ENCODE assay signal across 9 cellular contexts in the genomic region with DNA sequence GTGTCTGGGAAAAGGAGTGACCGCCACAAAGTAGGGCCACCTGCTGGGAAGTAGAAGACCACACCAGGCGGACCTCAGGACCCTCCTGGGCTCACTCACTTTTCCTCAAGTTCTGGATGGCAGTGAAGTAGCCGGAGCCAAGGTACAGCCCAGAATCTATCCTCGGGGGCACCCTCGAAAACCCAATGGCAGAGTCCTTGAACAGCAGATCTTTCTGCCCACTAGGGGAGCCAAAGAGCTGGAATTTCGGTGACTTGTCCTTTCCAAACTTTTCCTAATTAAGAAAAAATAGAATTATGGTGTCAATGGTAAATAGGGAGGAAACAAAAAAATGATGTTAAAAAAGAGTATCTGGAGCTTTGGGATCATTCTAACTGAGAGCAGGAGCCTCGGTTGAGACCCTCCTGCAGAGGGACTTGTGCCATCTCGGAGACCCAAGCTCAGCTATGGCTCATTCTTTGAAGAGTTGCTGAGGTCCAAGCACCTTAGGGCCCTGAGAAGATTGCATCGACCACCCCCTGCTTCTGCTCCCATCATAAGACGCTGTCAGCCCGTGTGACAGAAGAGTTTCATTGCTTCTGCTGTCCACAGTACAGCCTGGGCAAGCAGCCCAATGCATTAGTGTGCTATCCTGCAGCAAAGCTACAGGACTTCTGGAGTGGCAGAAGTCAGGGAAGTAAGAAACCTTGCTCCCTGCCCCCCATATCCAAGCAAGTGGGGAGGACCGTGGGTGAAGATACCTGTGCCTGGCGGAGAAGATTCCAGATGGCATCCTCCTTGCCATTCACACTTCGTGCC.
DNase-seq lines count a peak whose midpoint lies in the region; ATAC-seq lines count a peak whose summit lies in the region.
"Had no signal": no experiment of that assay in that cellular context is flagged by ENCODE, and none has a peak within 500 bp of the region (broad histone marks: within the 10 kb centered on the region; RNA-seq: fewer than 3 reads in every experiment).

No MANE protein-coding gene starts in this region.

- peaks cover 16% of the 10 kb centered on the region for H3K27me3 Mint-ChIP-seq in stimulated activated naive CD8-positive, alpha-beta T cell treated with anti-CD3 and anti-CD28 coated beads, Interleukin-15, amount 100 ng/mL, for 72 hours

- DNase-seq in stimulated activated naive CD8-positive, alpha-beta T cell treated with anti-CD3 and anti-CD28 coated beads, Interleukin-15, Interleukin-2, amounts not matched to agents 100 U/mL and 50 U/mL, for 24 hours, result peak; percentile 12
- no peak for DNase-seq in stimulated activated naive CD8-positive, alpha-beta T cell treated with anti-CD3 and anti-CD28 coated beads, Interleukin-15, amount 100 ng/mL, for 72 hours
- DNase-seq in RKO (ENCODE audit: low spot score) (peak; percentile 11), germinal center (ENCODE audit: low spot score) (peak; percentile 32), SKM-1 (lab: John Stamatoyannopoulos, UW; ENCODE audit: unreplicated experiment) (no peak), NCI-H187 (lab: John Stamatoyannopoulos, UW) (no peak), T-helper 1 cell (no peak), SW 1271 (lab: John Stamatoyannopoulos, UW) (no peak)
- DNase-seq: activated naive CD4-positive, alpha-beta T cell treated with anti-CD3 and anti-CD28 coated beads for 36 hours had no signal

- H3K27ac Mint-ChIP-seq in stimulated activated naive CD8-positive, alpha-beta T cell treated with anti-CD3 and anti-CD28 coated beads, Interleukin-15, amount 100 ng/mL, for 72 hours, result no peak overlapping the region
- H3K27ac Mint-ChIP-seq: activated naive CD4-positive, alpha-beta T cell treated with anti-CD3 and anti-CD28 coated beads for 36 hours had no signal

- no peaks in the 10 kb centered on the region for H3K4me1 Mint-ChIP-seq in stimulated activated naive CD8-positive, alpha-beta T cell treated with anti-CD3 and anti-CD28 coated beads, Interleukin-15, amount 100 ng/mL, for 72 hours

- no peak overlapping the region for H3K4me3 Mint-ChIP-seq in stimulated activated naive CD8-positive, alpha-beta T cell treated with anti-CD3 and anti-CD28 coated beads, Interleukin-15, amount 100 ng/mL, for 72 hours
- H3K4me3 Mint-ChIP-seq: activated naive CD4-positive, alpha-beta T cell treated with anti-CD3 and anti-CD28 coated beads for 36 hours had no signal

- no peaks in the 10 kb centered on the region for H3K9me3 Mint-ChIP-seq in stimulated activated naive CD8-positive, alpha-beta T cell treated with anti-CD3 and anti-CD28 coated beads, Interleukin-15, amount 100 ng/mL, for 72 hours
- H3K9me3 Mint-ChIP-seq: activated naive CD4-positive, alpha-beta T cell treated with anti-CD3 and anti-CD28 coated beads for 36 hours had no signal

- no peak for ATAC-seq in stimulated activated naive CD8-positive, alpha-beta T cell treated with anti-CD3 and anti-CD28 coated beads, Interleukin-15, Interleukin-2, amounts not matched to agents 100 U/mL and 50 U/mL, for 24 hours
- ATAC-seq in stimulated activated naive CD8-positive, alpha-beta T cell treated with anti-CD3 and anti-CD28 coated beads, Interleukin-15, amount 100 ng/mL, for 72 hours, result no peak

Comparison
In these comparisons a context has a peak if more than half of its experiments do, and no peak if none do; other contexts are left out.
1. DNase-seq: peak in stimulated activated naive CD8-positive, alpha-beta T cell treated with anti-CD3 and anti-CD28 coated beads, Interleukin-15, Interleukin-2, amounts not matched to agents 100 U/mL and 50 U/mL, for 24 hours (single experiment), RKO (single experiment) and germinal center (single experiment); none in stimulated activated naive CD8-positive, alpha-beta T cell treated with anti-CD3 and anti-CD28 coated beads, Interleukin-15, amount 100 ng/mL, for 72 hours (0 of 2), SKM-1 (single experiment), NCI-H187 (0 of 2), T-helper 1 cell (0 of 5) and SW 1271 (0 of 2).